In the genomic region with DNA sequence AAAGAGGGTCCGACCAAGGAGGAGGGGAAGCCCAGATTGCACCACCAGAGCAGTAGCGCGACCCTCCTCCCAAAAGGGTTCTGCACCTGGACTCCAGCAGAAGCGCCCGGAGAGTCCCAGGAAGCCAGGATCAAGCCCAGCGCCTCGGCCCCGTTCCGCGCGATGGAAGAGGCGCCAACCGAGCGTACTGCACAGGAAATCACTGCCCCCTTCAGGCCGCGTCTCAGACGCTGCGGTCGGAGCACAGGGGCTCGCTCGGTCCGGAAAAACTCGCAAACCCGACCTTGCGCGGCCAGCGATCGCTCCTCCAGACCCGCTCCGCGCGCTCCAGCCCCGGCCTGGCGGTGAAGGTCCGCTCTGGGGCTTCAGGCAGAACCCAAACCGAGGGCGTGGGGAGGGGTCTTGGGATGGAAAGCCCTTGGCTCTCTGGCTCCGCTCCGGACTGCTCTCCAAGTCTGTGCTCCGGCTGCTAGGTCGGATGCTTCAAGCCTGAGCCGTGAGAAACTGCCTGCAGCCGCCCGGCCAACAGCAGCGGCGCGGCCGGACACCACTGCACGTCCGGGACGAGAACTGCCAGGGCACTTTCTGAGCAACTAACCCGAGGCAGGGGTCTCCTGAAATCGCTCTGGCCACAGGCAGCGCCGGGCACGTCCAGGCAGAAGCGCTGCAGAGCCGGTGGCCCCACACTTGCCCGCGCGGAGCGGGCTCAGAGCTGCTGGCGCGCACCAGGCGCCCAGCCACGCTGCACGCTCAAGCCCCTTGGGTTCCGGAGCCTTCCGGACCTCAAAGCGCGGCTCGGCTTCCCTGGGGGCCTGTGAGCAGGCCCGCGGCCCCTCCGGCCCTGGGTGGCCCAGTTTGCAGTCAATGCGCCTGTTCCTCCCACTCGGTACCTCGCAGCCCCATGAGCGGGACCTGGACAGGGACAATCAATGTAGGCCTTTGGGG, we compare ENCODE assay signal across 1 cellular context.
TF ChIP-seq lines count a peak whose summit lies in the region.

No MANE protein-coding gene starts in this region.

TF ChIP-seq in K562, 482 proteins besides CTCF, POLR2A, EP300 and RAD21 (continued from another document and continues in another):
- TF ChIP-seq, protein P1, sequence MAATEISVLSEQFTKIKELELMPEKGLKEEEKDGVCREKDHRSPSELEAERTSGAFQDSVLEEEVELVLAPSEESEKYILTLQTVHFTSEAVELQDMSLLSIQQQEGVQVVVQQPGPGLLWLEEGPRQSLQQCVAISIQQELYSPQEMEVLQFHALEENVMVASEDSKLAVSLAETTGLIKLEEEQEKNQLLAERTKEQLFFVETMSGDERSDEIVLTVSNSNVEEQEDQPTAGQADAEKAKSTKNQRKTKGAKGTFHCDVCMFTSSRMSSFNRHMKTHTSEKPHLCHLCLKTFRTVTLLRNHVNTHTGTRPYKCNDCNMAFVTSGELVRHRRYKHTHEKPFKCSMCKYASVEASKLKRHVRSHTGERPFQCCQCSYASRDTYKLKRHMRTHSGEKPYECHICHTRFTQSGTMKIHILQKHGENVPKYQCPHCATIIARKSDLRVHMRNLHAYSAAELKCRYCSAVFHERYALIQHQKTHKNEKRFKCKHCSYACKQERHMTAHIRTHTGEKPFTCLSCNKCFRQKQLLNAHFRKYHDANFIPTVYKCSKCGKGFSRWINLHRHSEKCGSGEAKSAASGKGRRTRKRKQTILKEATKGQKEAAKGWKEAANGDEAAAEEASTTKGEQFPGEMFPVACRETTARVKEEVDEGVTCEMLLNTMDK (IDR thresholded peaks at IDR 0.05; ENCODE audit: borderline replicate concordance, insufficient read depth, low read depth, low read length, poor library complexity, severe bottlenecking) = peak; percentile 65
- TF ChIP-seq EZH2 (IDR thresholded peaks at IDR 0.05; ENCODE audit: borderline replicate concordance, low read depth, low read length) (peak; percentile 86; the same call in 1 of the 2 replicates), ATF7 (IDR thresholded peaks at IDR 0.05) (0 out of 2 replicates have a peak, but pooled peaks have one; percentile 39), ELF4 (CRISPR knock-in tag; IDR thresholded peaks at IDR 0.05) (no peak), STAG1 (CRISPR knock-in tag; IDR thresholded peaks at IDR 0.05; ENCODE audit: borderline replicate concordance) (peak; percentile 75; the same call in 1 of the 2 replicates), ZNF436 (CRISPR knock-in tag; IDR thresholded peaks at IDR 0.05) (no peak), ZBTB7A (IDR thresholded peaks at IDR 0.05; ENCODE audit: borderline replicate concordance, control insufficient read depth, low read depth, low read length) (peak; percentile 26; the same call in 1 of the 2 replicates), HDAC6 (IDR thresholded peaks at IDR 0.05; ENCODE audit: low read depth, low read length) (peak; percentile 69; the same call in 1 of the 2 replicates), MNT (conservative IDR thresholded peaks at IDR 0.05) (no peak), CREM (IDR thresholded peaks at IDR 0.05; ENCODE audit: low read depth) (0 out of 2 replicates have a peak, but pooled peaks have one; percentile 19), SMARCC2 (IDR thresholded peaks at IDR 0.05; ENCODE audit: low read depth) (no peak), NEUROD1 (IDR thresholded peaks at IDR 0.05; ENCODE audit: borderline replicate concordance, low read depth, low read length, partially characterized antibody) (no peak), E4F1 (CRISPR knock-in tag; IDR thresholded peaks at IDR 0.05; ENCODE audit: borderline replicate concordance) (no peak), ZBTB43 (CRISPR knock-in tag; IDR thresholded peaks at IDR 0.05) (no peak), CTBP1 (IDR thresholded peaks at IDR 0.05; ENCODE audit: borderline replicate concordance) (peak; percentile 69), TEAD2 (tag; IDR thresholded peaks at IDR 0.05) (no peak), ZKSCAN3 (CRISPR knock-in tag; IDR thresholded peaks at IDR 0.05) (no peak), PHF21A (IDR thresholded peaks at IDR 0.05; ENCODE audit: borderline replicate concordance, low read depth) (peak; percentile 66; the same call in 1 of the 2 replicates)
- TF ChIP-seq, protein P2, sequence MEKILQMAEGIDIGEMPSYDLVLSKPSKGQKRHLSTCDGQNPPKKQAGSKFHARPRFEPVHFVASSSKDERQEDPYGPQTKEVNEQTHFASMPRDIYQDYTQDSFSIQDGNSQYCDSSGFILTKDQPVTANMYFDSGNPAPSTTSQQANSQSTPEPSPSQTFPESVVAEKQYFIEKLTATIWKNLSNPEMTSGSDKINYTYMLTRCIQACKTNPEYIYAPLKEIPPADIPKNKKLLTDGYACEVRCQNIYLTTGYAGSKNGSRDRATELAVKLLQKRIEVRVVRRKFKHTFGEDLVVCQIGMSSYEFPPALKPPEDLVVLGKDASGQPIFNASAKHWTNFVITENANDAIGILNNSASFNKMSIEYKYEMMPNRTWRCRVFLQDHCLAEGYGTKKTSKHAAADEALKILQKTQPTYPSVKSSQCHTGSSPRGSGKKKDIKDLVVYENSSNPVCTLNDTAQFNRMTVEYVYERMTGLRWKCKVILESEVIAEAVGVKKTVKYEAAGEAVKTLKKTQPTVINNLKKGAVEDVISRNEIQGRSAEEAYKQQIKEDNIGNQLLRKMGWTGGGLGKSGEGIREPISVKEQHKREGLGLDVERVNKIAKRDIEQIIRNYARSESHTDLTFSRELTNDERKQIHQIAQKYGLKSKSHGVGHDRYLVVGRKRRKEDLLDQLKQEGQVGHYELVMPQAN (IDR thresholded peaks at IDR 0.05; ENCODE audit: borderline replicate concordance) = no peak
- TF ChIP-seq, protein P3, sequence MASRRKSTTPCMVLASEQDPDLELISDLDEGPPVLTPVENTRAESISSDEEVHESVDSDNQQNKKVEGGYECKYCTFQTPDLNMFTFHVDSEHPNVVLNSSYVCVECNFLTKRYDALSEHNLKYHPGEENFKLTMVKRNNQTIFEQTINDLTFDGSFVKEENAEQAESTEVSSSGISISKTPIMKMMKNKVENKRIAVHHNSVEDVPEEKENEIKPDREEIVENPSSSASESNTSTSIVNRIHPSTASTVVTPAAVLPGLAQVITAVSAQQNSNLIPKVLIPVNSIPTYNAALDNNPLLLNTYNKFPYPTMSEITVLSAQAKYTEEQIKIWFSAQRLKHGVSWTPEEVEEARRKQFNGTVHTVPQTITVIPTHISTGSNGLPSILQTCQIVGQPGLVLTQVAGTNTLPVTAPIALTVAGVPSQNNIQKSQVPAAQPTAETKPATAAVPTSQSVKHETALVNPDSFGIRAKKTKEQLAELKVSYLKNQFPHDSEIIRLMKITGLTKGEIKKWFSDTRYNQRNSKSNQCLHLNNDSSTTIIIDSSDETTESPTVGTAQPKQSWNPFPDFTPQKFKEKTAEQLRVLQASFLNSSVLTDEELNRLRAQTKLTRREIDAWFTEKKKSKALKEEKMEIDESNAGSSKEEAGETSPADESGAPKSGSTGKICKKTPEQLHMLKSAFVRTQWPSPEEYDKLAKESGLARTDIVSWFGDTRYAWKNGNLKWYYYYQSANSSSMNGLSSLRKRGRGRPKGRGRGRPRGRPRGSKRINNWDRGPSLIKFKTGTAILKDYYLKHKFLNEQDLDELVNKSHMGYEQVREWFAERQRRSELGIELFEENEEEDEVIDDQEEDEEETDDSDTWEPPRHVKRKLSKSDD (conservative IDR thresholded peaks at IDR 0.05; ENCODE audit: low read length) = no peak
- TF ChIP-seq, protein P4, sequence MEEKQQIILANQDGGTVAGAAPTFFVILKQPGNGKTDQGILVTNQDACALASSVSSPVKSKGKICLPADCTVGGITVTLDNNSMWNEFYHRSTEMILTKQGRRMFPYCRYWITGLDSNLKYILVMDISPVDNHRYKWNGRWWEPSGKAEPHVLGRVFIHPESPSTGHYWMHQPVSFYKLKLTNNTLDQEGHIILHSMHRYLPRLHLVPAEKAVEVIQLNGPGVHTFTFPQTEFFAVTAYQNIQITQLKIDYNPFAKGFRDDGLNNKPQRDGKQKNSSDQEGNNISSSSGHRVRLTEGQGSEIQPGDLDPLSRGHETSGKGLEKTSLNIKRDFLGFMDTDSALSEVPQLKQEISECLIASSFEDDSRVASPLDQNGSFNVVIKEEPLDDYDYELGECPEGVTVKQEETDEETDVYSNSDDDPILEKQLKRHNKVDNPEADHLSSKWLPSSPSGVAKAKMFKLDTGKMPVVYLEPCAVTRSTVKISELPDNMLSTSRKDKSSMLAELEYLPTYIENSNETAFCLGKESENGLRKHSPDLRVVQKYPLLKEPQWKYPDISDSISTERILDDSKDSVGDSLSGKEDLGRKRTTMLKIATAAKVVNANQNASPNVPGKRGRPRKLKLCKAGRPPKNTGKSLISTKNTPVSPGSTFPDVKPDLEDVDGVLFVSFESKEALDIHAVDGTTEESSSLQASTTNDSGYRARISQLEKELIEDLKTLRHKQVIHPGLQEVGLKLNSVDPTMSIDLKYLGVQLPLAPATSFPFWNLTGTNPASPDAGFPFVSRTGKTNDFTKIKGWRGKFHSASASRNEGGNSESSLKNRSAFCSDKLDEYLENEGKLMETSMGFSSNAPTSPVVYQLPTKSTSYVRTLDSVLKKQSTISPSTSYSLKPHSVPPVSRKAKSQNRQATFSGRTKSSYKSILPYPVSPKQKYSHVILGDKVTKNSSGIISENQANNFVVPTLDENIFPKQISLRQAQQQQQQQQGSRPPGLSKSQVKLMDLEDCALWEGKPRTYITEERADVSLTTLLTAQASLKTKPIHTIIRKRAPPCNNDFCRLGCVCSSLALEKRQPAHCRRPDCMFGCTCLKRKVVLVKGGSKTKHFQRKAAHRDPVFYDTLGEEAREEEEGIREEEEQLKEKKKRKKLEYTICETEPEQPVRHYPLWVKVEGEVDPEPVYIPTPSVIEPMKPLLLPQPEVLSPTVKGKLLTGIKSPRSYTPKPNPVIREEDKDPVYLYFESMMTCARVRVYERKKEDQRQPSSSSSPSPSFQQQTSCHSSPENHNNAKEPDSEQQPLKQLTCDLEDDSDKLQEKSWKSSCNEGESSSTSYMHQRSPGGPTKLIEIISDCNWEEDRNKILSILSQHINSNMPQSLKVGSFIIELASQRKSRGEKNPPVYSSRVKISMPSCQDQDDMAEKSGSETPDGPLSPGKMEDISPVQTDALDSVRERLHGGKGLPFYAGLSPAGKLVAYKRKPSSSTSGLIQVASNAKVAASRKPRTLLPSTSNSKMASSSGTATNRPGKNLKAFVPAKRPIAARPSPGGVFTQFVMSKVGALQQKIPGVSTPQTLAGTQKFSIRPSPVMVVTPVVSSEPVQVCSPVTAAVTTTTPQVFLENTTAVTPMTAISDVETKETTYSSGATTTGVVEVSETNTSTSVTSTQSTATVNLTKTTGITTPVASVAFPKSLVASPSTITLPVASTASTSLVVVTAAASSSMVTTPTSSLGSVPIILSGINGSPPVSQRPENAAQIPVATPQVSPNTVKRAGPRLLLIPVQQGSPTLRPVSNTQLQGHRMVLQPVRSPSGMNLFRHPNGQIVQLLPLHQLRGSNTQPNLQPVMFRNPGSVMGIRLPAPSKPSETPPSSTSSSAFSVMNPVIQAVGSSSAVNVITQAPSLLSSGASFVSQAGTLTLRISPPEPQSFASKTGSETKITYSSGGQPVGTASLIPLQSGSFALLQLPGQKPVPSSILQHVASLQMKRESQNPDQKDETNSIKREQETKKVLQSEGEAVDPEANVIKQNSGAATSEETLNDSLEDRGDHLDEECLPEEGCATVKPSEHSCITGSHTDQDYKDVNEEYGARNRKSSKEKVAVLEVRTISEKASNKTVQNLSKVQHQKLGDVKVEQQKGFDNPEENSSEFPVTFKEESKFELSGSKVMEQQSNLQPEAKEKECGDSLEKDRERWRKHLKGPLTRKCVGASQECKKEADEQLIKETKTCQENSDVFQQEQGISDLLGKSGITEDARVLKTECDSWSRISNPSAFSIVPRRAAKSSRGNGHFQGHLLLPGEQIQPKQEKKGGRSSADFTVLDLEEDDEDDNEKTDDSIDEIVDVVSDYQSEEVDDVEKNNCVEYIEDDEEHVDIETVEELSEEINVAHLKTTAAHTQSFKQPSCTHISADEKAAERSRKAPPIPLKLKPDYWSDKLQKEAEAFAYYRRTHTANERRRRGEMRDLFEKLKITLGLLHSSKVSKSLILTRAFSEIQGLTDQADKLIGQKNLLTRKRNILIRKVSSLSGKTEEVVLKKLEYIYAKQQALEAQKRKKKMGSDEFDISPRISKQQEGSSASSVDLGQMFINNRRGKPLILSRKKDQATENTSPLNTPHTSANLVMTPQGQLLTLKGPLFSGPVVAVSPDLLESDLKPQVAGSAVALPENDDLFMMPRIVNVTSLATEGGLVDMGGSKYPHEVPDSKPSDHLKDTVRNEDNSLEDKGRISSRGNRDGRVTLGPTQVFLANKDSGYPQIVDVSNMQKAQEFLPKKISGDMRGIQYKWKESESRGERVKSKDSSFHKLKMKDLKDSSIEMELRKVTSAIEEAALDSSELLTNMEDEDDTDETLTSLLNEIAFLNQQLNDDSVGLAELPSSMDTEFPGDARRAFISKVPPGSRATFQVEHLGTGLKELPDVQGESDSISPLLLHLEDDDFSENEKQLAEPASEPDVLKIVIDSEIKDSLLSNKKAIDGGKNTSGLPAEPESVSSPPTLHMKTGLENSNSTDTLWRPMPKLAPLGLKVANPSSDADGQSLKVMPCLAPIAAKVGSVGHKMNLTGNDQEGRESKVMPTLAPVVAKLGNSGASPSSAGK (IDR thresholded peaks at IDR 0.05) = peak; percentile 26; the same call in 1 of the 2 replicates
